In genomic region chr20:2459981-2460751, GRCh38 we compare ENCODE assay signal across 21 cellular contexts. TPM values are rescaled to one million over a fixed set of nuclear protein-coding genes. Genes with fewer than 3 reads are reported as not detected.
A peak's percentile ranks its signal among the peaks of the same experiment; 100 is the strongest.
DNase-seq lines count a peak whose midpoint lies in the region; ATAC-seq, FAIRE-seq and TF ChIP-seq lines count a peak whose summit lies in the region.
"Had no signal": no experiment of that assay in that cellular context is flagged by ENCODE, and none has a peak within 500 bp of the region (broad histone marks: within the 10 kb centered on the region; RNA-seq: fewer than 3 reads in every experiment).

No MANE protein-coding gene starts in this region.

- peaks cover 26% of the 10 kb centered on the region for H3K4me1 Mint-ChIP-seq in activated CD4-positive, alpha-beta T cell treated with anti-CD3 and anti-CD28 coated beads, Interleukin-2, amount 10 ng/mL, durations not matched to agents 24 days and 14 days
- peaks cover 27% of the 10 kb centered on the region for H3K4me1 Mint-ChIP-seq in activated naive CD8-positive, alpha-beta T cell treated with anti-CD3 and anti-CD28 coated beads, Interleukin-2, amount 50 U/mL, for 24 hours
- no peaks in the 10 kb centered on the region for H3K4me1 Mint-ChIP-seq in memory B cell
- H3K4me1 Mint-ChIP-seq: B cell, CD14-positive monocyte had no signal

- ATAC-seq in HepG2 = no peak
- ATAC-seq in right lobe of liver = no peak
- ATAC-seq in activated naive CD8-positive, alpha-beta T cell treated with anti-CD3 and anti-CD28 coated beads, Interleukin-2, amount 50 U/mL, for 24 hours = no peak
- no peak for ATAC-seq in memory B cell (ENCODE audit: low read depth)
- ATAC-seq in GM21423 (IDR thresholded peaks at IDR 0.05; ENCODE audit: unreplicated experiment) = no peak

- H3K27ac Mint-ChIP-seq in activated CD4-positive, alpha-beta T cell treated with anti-CD3 and anti-CD28 coated beads, Interleukin-2, amount 10 ng/mL, durations not matched to agents 24 days and 14 days = peak overlapping the region; percentile 27
- peak overlapping the region; percentile 23 for H3K27ac Mint-ChIP-seq in activated naive CD8-positive, alpha-beta T cell treated with anti-CD3 and anti-CD28 coated beads, Interleukin-2, amount 50 U/mL, for 24 hours
- H3K27ac Mint-ChIP-seq in memory B cell = peak overlapping the region; percentile 62
- H3K27ac Mint-ChIP-seq: B cell had no signal

- 88% methylated on average over 1 of the region's 1 CpG for WGBS in HepG2 (ENCODE audit: low lambda C conversion rate)
- 38% methylated on average over 1 of the region's 1 CpG for WGBS in right lobe of liver (ENCODE audit: insufficient coverage, low coverage, low lambda C conversion rate, missing lambda C conversion rate)

- H3K27me3 Mint-ChIP-seq in activated CD4-positive, alpha-beta T cell treated with anti-CD3 and anti-CD28 coated beads, Interleukin-2, amount 10 ng/mL, durations not matched to agents 24 days and 14 days = no peaks in the 10 kb centered on the region
- no peaks in the 10 kb centered on the region for H3K27me3 Mint-ChIP-seq in activated naive CD8-positive, alpha-beta T cell treated with anti-CD3 and anti-CD28 coated beads, Interleukin-2, amount 50 U/mL, for 24 hours
- H3K27me3 Mint-ChIP-seq in memory B cell = no peaks in the 10 kb centered on the region
- H3K27me3 Mint-ChIP-seq: B cell had no signal

- POLR2A ChIA-PET in HepG2 (lab: Yijun Ruan, JAX) = interaction anchor here (1.7 to 3.7 kb wide), 2 partner anchors 9 to 16 kb away, joined by 8 to 32 read pairs; partner anchors contain the start of gene SNRPB

- H3K9ac ChIP-seq in HepG2 (ENCODE audit: insufficient read depth, low read depth, low read length) = no peak overlapping the region
- H3K9ac ChIP-seq: GM23248, KMS-11 had no signal

- H3K79me2 ChIP-seq in HepG2 (ENCODE audit: insufficient read depth, low read length) = peaks cover 4% of the 10 kb centered on the region

- no peak overlapping the region for H3K4me3 ChIP-seq in HepG2 (replicated peaks in 1 of 3; ENCODE audit: insufficient read depth in 1 of 3, low read depth in 2 of 3, low read length in 3 of 3)
- H3K4me3 ChIP-seq in right lobe of liver = no peak overlapping the region
- H3K4me3 ChIP-seq: GM23248, Peyer's patch had no signal

- H3K36me3 ChIP-seq in HepG2 (replicated peaks in 1 of 2; ENCODE audit: control insufficient read depth in 1 of 2, insufficient read depth in 2 of 2, low read length in 2 of 2) (peaks cover 32 to 59% of the 10 kb centered on the region in 2 experiments), right lobe of liver (peaks cover 16 to 56% (median 45%) of the 10 kb centered on the region in 4 donors)

- no peak for FAIRE-seq in HepG2 (lab: Jason Lieb, UNC)
- FAIRE-seq: A204.1 had no signal

- CTCF ChIA-PET in HepG2 (lab: Yijun Ruan, JAX; ENCODE audit: low intra/inter-chr PET ratio, low total read pairs) = no interaction called here

- no peak overlapping the region for H2AFZ ChIP-seq in HepG2 (ENCODE audit: low read length)
- H2AFZ ChIP-seq: GM23248 had no signal

- peaks cover 66% of the 10 kb centered on the region for H3K36me3 Mint-ChIP-seq in activated CD4-positive, alpha-beta T cell treated with anti-CD3 and anti-CD28 coated beads, Interleukin-2, amount 10 ng/mL, durations not matched to agents 24 days and 14 days (ENCODE audit: low read depth)
- H3K36me3 Mint-ChIP-seq in activated naive CD8-positive, alpha-beta T cell treated with anti-CD3 and anti-CD28 coated beads, Interleukin-2, amount 50 U/mL, for 24 hours (ENCODE audit: low read depth) = peaks cover 64% of the 10 kb centered on the region
- peaks cover 37% of the 10 kb centered on the region for H3K36me3 Mint-ChIP-seq in memory B cell

- TF ChIP-seq RAD21 in HepG2 (CRISPR knock-in tag; IDR thresholded peaks at IDR 0.05) = no peak

- in situ Hi-C loops in HepG2 (cut with HindIII; ENCODE audit: extremely low pct_ligation_motif_present, low pct_unique_long_range_greater_than_20kb) = no loop called here

- TF ChIP-seq POLR2A in HepG2 (IDR thresholded peaks at IDR 0.05; ENCODE audit: insufficient read depth in 1 of 2, low read depth in 2 of 2, low read length in 2 of 2) (0 out of 4 replicates have a peak, but pooled peaks of 1 of the 2 experiments have one; percentile 21), right lobe of liver (IDR thresholded peaks at IDR 0.05) (no peak)

- H3K9me3 Mint-ChIP-seq in activated CD4-positive, alpha-beta T cell treated with anti-CD3 and anti-CD28 coated beads, Interleukin-2, amount 10 ng/mL, durations not matched to agents 24 days and 14 days = no peaks in the 10 kb centered on the region
- H3K9me3 Mint-ChIP-seq in activated naive CD8-positive, alpha-beta T cell treated with anti-CD3 and anti-CD28 coated beads, Interleukin-2, amount 50 U/mL, for 24 hours = no peaks in the 10 kb centered on the region
- H3K9me3 Mint-ChIP-seq in memory B cell = no peaks in the 10 kb centered on the region
- H3K9me3 Mint-ChIP-seq: CD14-positive monocyte had no signal

- H3K4me1 ChIP-seq in HepG2 (ENCODE audit: insufficient read depth, low read length) (peaks cover 11% of the 10 kb centered on the region; the same call in 1 of the 2 replicates), right lobe of liver (no peaks in the 10 kb centered on the region)
- H3K4me1 ChIP-seq: Peyer's patch had no signal

- H3K4me3 Mint-ChIP-seq in activated CD4-positive, alpha-beta T cell treated with anti-CD3 and anti-CD28 coated beads, Interleukin-2, amount 10 ng/mL, durations not matched to agents 24 days and 14 days = no peak overlapping the region
- H3K4me3 Mint-ChIP-seq in activated naive CD8-positive, alpha-beta T cell treated with anti-CD3 and anti-CD28 coated beads, Interleukin-2, amount 50 U/mL, for 24 hours = no peak overlapping the region
- H3K4me3 Mint-ChIP-seq in memory B cell = no peak overlapping the region
- H3K4me3 Mint-ChIP-seq: B cell, CD14-positive monocyte had no signal

- no peak for DNase-seq in activated CD4-positive, alpha-beta T cell treated with anti-CD3 and anti-CD28 coated beads, Interleukin-2, amount 10 ng/mL, durations not matched to agents 24 days and 14 days
- DNase-seq in activated CD4-positive, alpha-beta T cell treated with anti-CD3 and anti-CD28 coated beads, Interleukin-2, amount 50 U/mL, for 4 hours = no peak
- DNase-seq in HepG2 (ENCODE audit: low spot score) = no peak
- DNase-seq in right lobe of liver = no peak
- no peak for DNase-seq in activated naive CD8-positive, alpha-beta T cell treated with anti-CD3 and anti-CD28 coated beads, Interleukin-2, amount 50 U/mL, for 24 hours
- no peak for DNase-seq in memory B cell (ENCODE audit: low spot score in 2 of 2)
- no peak for DNase-seq in effector CD4-positive, alpha-beta T cell
- DNase-seq: DMS79 treated with DMSO at 0.1 percent for 48 hours; NCI-H1105 treated with DMSO at 0.1 percent for 48 hours; NCI-H2029 treated with DMSO at 0.1 percent for 48 hours; NCI-H226; NCI-H510A treated with DMSO at 0.1 percent for 48 hours; NCI-H774; NK-92 treated with Interleukin-12 subunit alpha and Interleukin-12 subunit beta, amount 100 ng/mL, for 24 hours; Peyer's patch had no signal

- H3K27ac ChIP-seq in HepG2 (ENCODE audit: extremely low read length, insufficient read depth, low read length) = no peak overlapping the region
- no peak overlapping the region for H3K27ac ChIP-seq in right lobe of liver
- H3K27ac ChIP-seq: GM23248, KMS-11, Peyer's patch had no signal

- intact Hi-C loops in activated CD4-positive, alpha-beta T cell treated with anti-CD3 and anti-CD28 coated beads, Interleukin-2, amount 10 ng/mL, durations not matched to agents 24 days and 14 days (cut with micrococcal nuclease) = loop anchor here (5.0 kb wide), 1 partner anchor 192 kb away; the partner anchor contains the start of gene NOP56
- intact Hi-C loops in HepG2 (cut with micrococcal nuclease; ENCODE audit: unreplicated experiment) = no loop called here
- intact Hi-C loops in right lobe of liver (cut with DNase I) = loop anchor here in 1 of 2 donors (10.0 kb wide), 1 partner anchor 245 kb away; no protein-coding TSS in a partner anchor

- H3K27me3 ChIP-seq in HepG2 (ENCODE audit: control insufficient read depth in 1 of 2, insufficient read depth in 2 of 2, low read length in 2 of 2) = no peaks in the 10 kb centered on the region
- no peaks in the 10 kb centered on the region for H3K27me3 ChIP-seq in right lobe of liver
- H3K27me3 ChIP-seq: Peyer's patch had no signal

- BruUV-seq in HepG2 (replicated peaks; lab: Mats Ljungman, UMichigan) = TSS peak; percentile 10

- no peak for TF ChIP-seq CTCF in HepG2 (CRISPR knock-in tag; IDR thresholded peaks at IDR 0.05)
- TF ChIP-seq CTCF in right lobe of liver (IDR thresholded peaks at IDR 0.05) = no peak

- H3K4me2 ChIP-seq in HepG2 (ENCODE audit: low read depth, low read length) = no peak overlapping the region
- H3K4me2 ChIP-seq: KMS-11 had no signal

- peaks cover 18% of the 10 kb centered on the region for H4K20me1 ChIP-seq in HepG2 (ENCODE audit: insufficient read depth, low read length)

- no peak for TF ChIP-seq EP300 in HepG2 (IDR thresholded peaks at IDR 0.05; ENCODE audit: low read depth in 2 of 2, low read length in 2 of 2)
- no peak for TF ChIP-seq EP300 in HepG2 (CRISPR knock-in tag; IDR thresholded peaks at IDR 0.05; ENCODE audit: borderline replicate concordance)

- no peaks in the 10 kb centered on the region for H3K9me3 ChIP-seq in HepG2 (ENCODE audit: low read length)
- H3K9me3 ChIP-seq in right lobe of liver = no peaks in the 10 kb centered on the region
- H3K9me3 ChIP-seq: Peyer's patch had no signal

RNA-seq across cellular contexts. Expression of gene SNRPB, which starts 10.4 kb away (rescaled TPM):
- total RNA-seq in activated CD4-positive, alpha-beta T cell treated with anti-CD3 and anti-CD28 coated beads, Interleukin-2, amount 10 ng/mL, durations not matched to agents 24 days and 14 days = 567 and 568 TPM in 2 replicates
- 778 and 844 TPM in 2 replicates for total RNA-seq in HepG2 (2016; rRNA removed; fragmentation: Illumina TruSeq; extraction: Trizol)
- total RNA-seq in HepG2 (2016; cell fraction: cytosol; rRNA removed; fragmentation: Illumina TruSeq; extraction: Trizol; ENCODE audit: low read depth) = 240 and 247 TPM in 2 replicates
- 807 and 874 TPM in 2 replicates for total RNA-seq in HepG2 (2016; cell fraction: insoluble cytoplasmic fraction; rRNA removed; fragmentation: Illumina TruSeq; extraction: Trizol)
- 271 and 293 TPM in 2 replicates for total RNA-seq in HepG2 (2016; cell fraction: membrane; rRNA removed; fragmentation: Illumina TruSeq; extraction: Trizol)
- 288 and 319 TPM in 2 replicates for total RNA-seq in HepG2 (2016; cell fraction: nucleus; rRNA removed; fragmentation: Illumina TruSeq; extraction: Trizol)
- polyA plus RNA-seq in HepG2 (2011; rRNA removed) = 473 and 489 TPM in 2 replicates
- polyA plus RNA-seq in HepG2 (2011; cell fraction: cytosol; rRNA removed) = 454 and 565 TPM in 2 replicates
- 241 and 254 TPM in 2 replicates for polyA plus RNA-seq in HepG2 (2011; cell fraction: nucleus; rRNA removed)
- 287 and 337 TPM in 2 replicates for polyA plus RNA-seq in HepG2 (2012)
- polyA plus RNA-seq in HepG2 (2016; cell fraction: cytosol; fragmentation: Illumina TruSeq; extraction: Trizol; ENCODE audit: low read depth) = 214 and 218 TPM in 2 replicates
- 583 and 611 TPM in 2 replicates for polyA plus RNA-seq in HepG2 (2016; cell fraction: insoluble cytoplasmic fraction; fragmentation: Illumina TruSeq; extraction: Trizol; ENCODE audit: low read depth)
- 190 and 196 TPM in 2 replicates for polyA plus RNA-seq in HepG2 (2016; cell fraction: membrane; fragmentation: Illumina TruSeq; extraction: Trizol; ENCODE audit: low read depth)
- 401 and 413 TPM in 2 replicates for polyA plus RNA-seq in HepG2 (2016; cell fraction: nucleus; fragmentation: Illumina TruSeq; extraction: Trizol; ENCODE audit: insufficient read depth, low read depth)
- 137 and 221 TPM in 2 replicates for polyA minus RNA-seq in HepG2 (2011; rRNA and poly(A)+ RNA removed; ENCODE audit: low replicate concordance)
- polyA minus RNA-seq in HepG2 (2011; cell fraction: cytosol; rRNA and poly(A)+ RNA removed) = 125 and 146 TPM in 2 replicates
- 61.2 and 82.5 TPM in 2 replicates for polyA minus RNA-seq in HepG2 (2011; cell fraction: nucleus; rRNA and poly(A)+ RNA removed)
- total RNA-seq in right lobe of liver = 100 to 1,000 TPM in 1 of 6 experiments, 10 to 100 TPM in 5; 25.4 to 105 (median 48.1) TPM

RNA-seq across cellular contexts. Expression of gene ZNF343, which starts 48.5 kb away (rescaled TPM):
- 18.9 and 21.4 TPM in 2 replicates for total RNA-seq in activated CD4-positive, alpha-beta T cell treated with anti-CD3 and anti-CD28 coated beads, Interleukin-2, amount 10 ng/mL, durations not matched to agents 24 days and 14 days
- 22.1 and 28.8 TPM in 2 replicates for total RNA-seq in HepG2 (2016; rRNA removed; fragmentation: Illumina TruSeq; extraction: Trizol)
- total RNA-seq in HepG2 (2016; cell fraction: cytosol; rRNA removed; fragmentation: Illumina TruSeq; extraction: Trizol; ENCODE audit: low read depth) = 4.5 and 6.2 TPM in 2 replicates
- total RNA-seq in HepG2 (2016; cell fraction: insoluble cytoplasmic fraction; rRNA removed; fragmentation: Illumina TruSeq; extraction: Trizol) = 22.4 and 26.5 TPM in 2 replicates
- total RNA-seq in HepG2 (2016; cell fraction: membrane; rRNA removed; fragmentation: Illumina TruSeq; extraction: Trizol) = 15.3 and 17.5 TPM in 2 replicates
- 21.9 and 23.7 TPM in 2 replicates for total RNA-seq in HepG2 (2016; cell fraction: nucleus; rRNA removed; fragmentation: Illumina TruSeq; extraction: Trizol)
- 16.4 and 17.0 TPM in 2 replicates for polyA plus RNA-seq in HepG2 (2011; rRNA removed)
- 8.7 and 11.5 TPM in 2 replicates for polyA plus RNA-seq in HepG2 (2011; cell fraction: cytosol; rRNA removed)
- polyA plus RNA-seq in HepG2 (2011; cell fraction: nucleus; rRNA removed) = 27.9 and 31.1 TPM in 2 replicates
- 13.6 and 14.9 TPM in 2 replicates for polyA plus RNA-seq in HepG2 (2012)
- 2.1 and 3.0 TPM in 2 replicates for polyA plus RNA-seq in HepG2 (2016; cell fraction: cytosol; fragmentation: Illumina TruSeq; extraction: Trizol; ENCODE audit: low read depth)
- 18.9 and 19.0 TPM in 2 replicates for polyA plus RNA-seq in HepG2 (2016; cell fraction: insoluble cytoplasmic fraction; fragmentation: Illumina TruSeq; extraction: Trizol; ENCODE audit: low read depth)
- polyA plus RNA-seq in HepG2 (2016; cell fraction: membrane; fragmentation: Illumina TruSeq; extraction: Trizol; ENCODE audit: low read depth) = 4.9 and 6.7 TPM in 2 replicates
- polyA plus RNA-seq in HepG2 (2016; cell fraction: nucleus; fragmentation: Illumina TruSeq; extraction: Trizol; ENCODE audit: insufficient read depth, low read depth) = 40.2 and 44.5 TPM in 2 replicates
- polyA minus RNA-seq in HepG2 (2011; rRNA and poly(A)+ RNA removed; ENCODE audit: low replicate concordance) = 8.3 and 15.8 TPM in 2 replicates
- 10.1 and 14.8 TPM in 2 replicates for polyA minus RNA-seq in HepG2 (2011; cell fraction: cytosol; rRNA and poly(A)+ RNA removed)
- 21.9 and 37.8 TPM in 2 replicates for polyA minus RNA-seq in HepG2 (2011; cell fraction: nucleus; rRNA and poly(A)+ RNA removed)
- 1 to 10 TPM; 3.9 to 7.3 (median 6.0) TPM for total RNA-seq in right lobe of liver
